ENCODE assay signal across 8 cellular contexts in genomic region chr15:42273099-42273899, GRCh38. TPM values are rescaled to one million over a fixed set of nuclear protein-coding genes. Genes with fewer than 3 reads are reported as not detected.
DNase-seq lines count a peak whose midpoint lies in the region; ATAC-seq and TF ChIP-seq lines count a peak whose summit lies in the region.

A gene with protein sequence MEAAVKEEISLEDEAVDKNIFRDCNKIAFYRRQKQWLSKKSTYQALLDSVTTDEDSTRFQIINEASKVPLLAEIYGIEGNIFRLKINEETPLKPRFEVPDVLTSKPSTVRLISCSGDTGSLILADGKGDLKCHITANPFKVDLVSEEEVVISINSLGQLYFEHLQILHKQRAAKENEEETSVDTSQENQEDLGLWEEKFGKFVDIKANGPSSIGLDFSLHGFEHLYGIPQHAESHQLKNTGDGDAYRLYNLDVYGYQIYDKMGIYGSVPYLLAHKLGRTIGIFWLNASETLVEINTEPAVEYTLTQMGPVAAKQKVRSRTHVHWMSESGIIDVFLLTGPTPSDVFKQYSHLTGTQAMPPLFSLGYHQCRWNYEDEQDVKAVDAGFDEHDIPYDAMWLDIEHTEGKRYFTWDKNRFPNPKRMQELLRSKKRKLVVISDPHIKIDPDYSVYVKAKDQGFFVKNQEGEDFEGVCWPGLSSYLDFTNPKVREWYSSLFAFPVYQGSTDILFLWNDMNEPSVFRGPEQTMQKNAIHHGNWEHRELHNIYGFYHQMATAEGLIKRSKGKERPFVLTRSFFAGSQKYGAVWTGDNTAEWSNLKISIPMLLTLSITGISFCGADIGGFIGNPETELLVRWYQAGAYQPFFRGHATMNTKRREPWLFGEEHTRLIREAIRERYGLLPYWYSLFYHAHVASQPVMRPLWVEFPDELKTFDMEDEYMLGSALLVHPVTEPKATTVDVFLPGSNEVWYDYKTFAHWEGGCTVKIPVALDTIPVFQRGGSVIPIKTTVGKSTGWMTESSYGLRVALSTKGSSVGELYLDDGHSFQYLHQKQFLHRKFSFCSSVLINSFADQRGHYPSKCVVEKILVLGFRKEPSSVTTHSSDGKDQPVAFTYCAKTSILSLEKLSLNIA (N-terminal part only) (plus strand): TSS chr15:42273201. CDS start chr15:42274482, 1,281 bp downstream.
Gene TMEM87A, minus strand, starts transcription at chr15:42273433. Its CDS starts 35 bp downstream, at chr15:42273398.

- CTCF ChIA-PET in AG04450 (lab: Charles Lee): interaction anchor here (0.5 to 1.4 kb wide), 5 partner anchors 9 to 199 kb away, joined by 3 to 6 read pairs (median 3); no protein-coding TSS in a partner anchor
- CTCF ChIA-PET in WTC11 (lab: Charles Lee): interaction anchor here (1.0 to 1.5 kb wide), 3 partner anchors 10 to 198 kb away, joined by 3 to 13 read pairs (median 4); no protein-coding TSS in a partner anchor

- under 1% methylated on average over 47 of the region's 47 CpGs for WGBS in smooth muscle cell (ENCODE audit: low lambda C conversion rate)

- H3K9ac ChIP-seq in smooth muscle cell (ENCODE audit: low read depth): peak within 1 kb of the TSS; percentile 90

- DNase-seq in AG04450 (ENCODE audit: low read depth, low spot score) (peak; percentile 98), NCI-H226 (peak; percentile 91), WTC11 (ENCODE audit: low spot score) (peak; percentile 96), cardiac fibroblast (ENCODE audit: low read depth in 2 of 2) (peak; percentile 99), iPS-NIHi7 (ENCODE audit: extremely low spot score) (peak; percentile 97), smooth muscle cell (lab: John Stamatoyannopoulos, UW; ENCODE audit: unreplicated experiment) (peak; percentile 97)

- ATAC-seq in GM18909 (IDR thresholded peaks at IDR 0.05; ENCODE audit: poor library complexity, unreplicated experiment) (peak; percentile 90), HG03175 (IDR thresholded peaks at IDR 0.05; ENCODE audit: unreplicated experiment) (peak; percentile 87), WTC11 (peak; percentile 96)

- H3K27me3 Mint-ChIP-seq in WTC11 (ENCODE audit: low read depth): no peaks in the 10 kb centered on the region

- H3K4me2 ChIP-seq in smooth muscle cell: peak within 1 kb of the TSS; percentile 98

- no peaks in the 10 kb centered on the region for H3K9me3 Mint-ChIP-seq in WTC11

- peaks cover 29% of the 10 kb centered on the region for H4K20me1 ChIP-seq in smooth muscle cell (ENCODE audit: low read depth)

- H3F3A ChIP-seq in smooth muscle cell (ENCODE audit: low read depth): peaks cover 29% of the 10 kb centered on the region

- peaks cover 9% of the 10 kb centered on the region; the same call in 1 of the 2 replicates for H3K36me3 Mint-ChIP-seq in WTC11

- peaks cover 53% of the 10 kb centered on the region for H3K79me2 ChIP-seq in smooth muscle cell (ENCODE audit: low read depth)

- H3K27me3 ChIP-seq in AG04450 (ENCODE audit: control insufficient read depth, insufficient read depth, low read length) (no peaks in the 10 kb centered on the region), smooth muscle cell (ENCODE audit: low read depth) (no peaks in the 10 kb centered on the region)

- TF ChIP-seq CTCF in AG04450 (IDR thresholded peaks at IDR 0.05; ENCODE audit: low read depth, low read length) (no peak), WTC11 (IDR thresholded peaks at IDR 0.05) (no peak), cardiac fibroblast (IDR thresholded peaks at IDR 0.05; ENCODE audit: low read depth, low read length) (no peak), smooth muscle cell (IDR thresholded peaks at IDR 0.05; ENCODE audit: borderline replicate concordance, insufficient read depth, poor library complexity, severe bottlenecking) (no peak)

- H3K27ac ChIP-seq in AG04450 (ENCODE audit: low read depth, low read length) (peak within 1 kb of the TSS; percentile 98), smooth muscle cell (ENCODE audit: low read depth) (peak within 1 kb of the TSS; percentile 96)

- H3K4me3 ChIP-seq in AG04450 (ENCODE audit: low read depth, low read length): peak within 1 kb of the TSS; percentile 92
- H3K4me3 ChIP-seq in cardiac fibroblast (replicated peaks in 1 of 2; ENCODE audit: low read depth in 2 of 2, low read length in 2 of 2): peak within 1 kb of the TSS; percentile 84 to 96
- H3K4me3 ChIP-seq in smooth muscle cell: peak within 1 kb of the TSS; percentile 85

- peaks cover 32% of the 10 kb centered on the region for H3K4me1 Mint-ChIP-seq in WTC11

- POLR2A ChIA-PET in AG04450 (lab: Yijun Ruan, JAX): interaction anchor here (0.8 to 1.2 kb wide), 16 partner anchors 9 to 222 kb away, joined by 3 to 14 read pairs (median 4); partner anchors contain the start of genes SNAP23, VPS39 and ZNF106
- POLR2A ChIA-PET in WTC11 (lab: Charles Lee): interaction anchor here (1.0 kb wide), 2 partner anchors 112 to 184 kb away, joined by 3 to 7 read pairs; no protein-coding TSS in a partner anchor

- H3K9me3 ChIP-seq in AG04450 (ENCODE audit: control insufficient read depth, insufficient read depth, low read length) (no peaks in the 10 kb centered on the region; the same call in 1 of the 2 replicates), smooth muscle cell (replicated peaks; ENCODE audit: low read depth) (no peaks in the 10 kb centered on the region)

- peak within 1 kb of the TSS; percentile 97 for H3K4me3 Mint-ChIP-seq in WTC11

- peaks cover 30% of the 10 kb centered on the region for H3K4me1 ChIP-seq in smooth muscle cell (ENCODE audit: low read depth)

- peak within 1 kb of the TSS; percentile 67 for H2AFZ ChIP-seq in smooth muscle cell (ENCODE audit: low read depth)

- H3K36me3 ChIP-seq in smooth muscle cell (ENCODE audit: low read depth): no peaks in the 10 kb centered on the region

- peak within 1 kb of the TSS; percentile 100 for H3K27ac Mint-ChIP-seq in WTC11

TF ChIP-seq in WTC11, 78 proteins besides CTCF, POLR2A, EP300 and RAD21 (continues in another document):
- TF ChIP-seq RORB (CRISPR knock-in tag; IDR thresholded peaks at IDR 0.05) (no peak), CREB1 (CRISPR knock-in tag; IDR thresholded peaks at IDR 0.05) (0 out of 2 replicates have a peak, but pooled peaks have one; percentile 20), USF2 (CRISPR knock-in tag; IDR thresholded peaks at IDR 0.05) (no peak), FOXP1 (CRISPR knock-in tag; IDR thresholded peaks at IDR 0.05; ENCODE audit: borderline replicate concordance) (peak; percentile 66; the same call in 1 of the 2 replicates), ETV6 (CRISPR knock-in tag; IDR thresholded peaks at IDR 0.05) (peak; percentile 87), ZNF232 (CRISPR knock-in tag; IDR thresholded peaks at IDR 0.05) (peak; percentile 54; the same call in 1 of the 2 replicates)
- TF ChIP-seq, protein P1, sequence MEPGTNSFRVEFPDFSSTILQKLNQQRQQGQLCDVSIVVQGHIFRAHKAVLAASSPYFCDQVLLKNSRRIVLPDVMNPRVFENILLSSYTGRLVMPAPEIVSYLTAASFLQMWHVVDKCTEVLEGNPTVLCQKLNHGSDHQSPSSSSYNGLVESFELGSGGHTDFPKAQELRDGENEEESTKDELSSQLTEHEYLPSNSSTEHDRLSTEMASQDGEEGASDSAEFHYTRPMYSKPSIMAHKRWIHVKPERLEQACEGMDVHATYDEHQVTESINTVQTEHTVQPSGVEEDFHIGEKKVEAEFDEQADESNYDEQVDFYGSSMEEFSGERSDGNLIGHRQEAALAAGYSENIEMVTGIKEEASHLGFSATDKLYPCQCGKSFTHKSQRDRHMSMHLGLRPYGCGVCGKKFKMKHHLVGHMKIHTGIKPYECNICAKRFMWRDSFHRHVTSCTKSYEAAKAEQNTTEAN (CRISPR knock-in tag; IDR thresholded peaks at IDR 0.05): 0 out of 2 replicates have a peak, but pooled peaks have one; percentile 35

RNA-seq across cellular contexts. Expression of the first gene that starts in this region (rescaled TPM):
- 14.6 and 16.5 TPM in 2 replicates for polyA plus RNA-seq in AG04450 (2011; rRNA removed)
- polyA minus RNA-seq in AG04450 (2011; rRNA and poly(A)+ RNA removed): 14.3 and 17.6 TPM in 2 replicates
- total RNA-seq in WTC11 (2021): 18.5 to 20.5 TPM (median 19.6 TPM) in 3 replicates
- 12.6 and 18.9 TPM in 2 replicates for total RNA-seq in smooth muscle cell
- 9.8 and 13.1 TPM in 2 replicates for polyA plus RNA-seq in smooth muscle cell

RNA-seq across cellular contexts. Expression of gene TMEM87A, which starts in this region (rescaled TPM):
- 27.2 and 37.4 TPM in 2 replicates for polyA plus RNA-seq in AG04450 (2011; rRNA removed)
- polyA minus RNA-seq in AG04450 (2011; rRNA and poly(A)+ RNA removed): 34.7 and 37.6 TPM in 2 replicates
- total RNA-seq in WTC11 (2021): 28.6 to 32.4 TPM (median 30.5 TPM) in 3 replicates
- total RNA-seq in smooth muscle cell: 82.3 and 118 TPM in 2 replicates
- 51.6 and 59.9 TPM in 2 replicates for polyA plus RNA-seq in smooth muscle cell

Comparison
In these comparisons a context has a peak if more than half of its experiments do, and no peak if none do; other contexts are left out.
1. Peak in every context shown above with its lines: DNase-seq, ATAC-seq, H3K4me3 ChIP-seq and H3K27ac ChIP-seq.